In genomic region chr20:61254881-61255589, GRCh38 we compare ENCODE assay signal across 21 cellular contexts. TPM values are rescaled to one million over a fixed set of nuclear protein-coding genes. Genes with fewer than 3 reads are reported as not detected.
DNase-seq lines count a peak whose midpoint lies in the region; ATAC-seq and TF ChIP-seq lines count a peak whose summit lies in the region.
"Had no signal": no experiment of that assay in that cellular context is flagged by ENCODE, and none has a peak within 500 bp of the region (broad histone marks: within the 10 kb centered on the region; RNA-seq: fewer than 3 reads in every experiment).

No MANE protein-coding gene starts in this region.

- peak; percentile 76 for DNase-seq in ELR (ENCODE audit: low read depth)
- peak; percentile 86 for DNase-seq in M059J (ENCODE audit: low read depth)
- DNase-seq in choroid plexus epithelial cell (ENCODE audit: low read depth) = peak; percentile 42
- DNase-seq in esophagus squamous epithelium (lab: John Stamatoyannopoulos, UW) = no peak
- DNase-seq in Calu3 = no peak
- DNase-seq in GM19240 (ENCODE audit: insufficient read length, low spot score) = no peak
- DNase-seq: activated CD4-positive, alpha-beta T cell treated with anti-CD3 and anti-CD28 coated beads for 36 hours; activated CD8-positive, alpha-beta memory T cell treated with anti-CD3 and anti-CD28 coated beads, Interleukin-2, amount 50 U/mL, for 4 hours; activated naive CD4-positive, alpha-beta T cell treated with anti-CD3 and anti-CD28 coated beads, Interleukin-2, amount 50 U/mL, for 16 hours; KBM-7; NCI-H1105 treated with DMSO at 0.1 percent for 48 hours; NCI-H2171 treated with DMSO at 0.1 percent for 48 hours; NK-92 treated with Interleukin-12 subunit alpha and Interleukin-12 subunit beta, amount 100 ng/mL, for 24 hours; SHP77 treated with DMSO at 0.1 percent for 48 hours; stimulated activated CD4-positive, alpha-beta T cell treated with anti-CD3 and anti-CD28 coated beads, Interleukin-4, amount 100 ng/mL, for 4 hours; testis had no signal

- peaks cover 6% of the 10 kb centered on the region for H3K27me3 ChIP-seq in neural cell (ENCODE audit: insufficient read depth, low read depth, low read length)
- peaks cover 0 to 80% (median 11%) of the 10 kb centered on the region in 4 donors for H3K27me3 ChIP-seq in esophagus squamous epithelium
- H3K27me3 ChIP-seq: testis had no signal

- H3K9me3 ChIP-seq in neural cell (ENCODE audit: low read length) (no peaks in the 10 kb centered on the region), esophagus squamous epithelium (no peaks in the 10 kb centered on the region)
- H3K9me3 ChIP-seq: testis had no signal

- H3K9ac ChIP-seq in neural cell (ENCODE audit: low read length) = peak overlapping the region; percentile 78

- H3K36me3 ChIP-seq in neural cell (ENCODE audit: insufficient read depth, low read length) (peaks cover 6% of the 10 kb centered on the region), esophagus squamous epithelium (no peaks in the 10 kb centered on the region)

- no peak for ATAC-seq in HG02642 (IDR thresholded peaks at IDR 0.05; ENCODE audit: poor library complexity, unreplicated experiment)
- ATAC-seq: activated CD4-positive, alpha-beta T cell treated with anti-CD3 and anti-CD28 coated beads for 36 hours had no signal

- H4K20me1 ChIP-seq in neural cell (ENCODE audit: insufficient read depth) = peaks cover 3% of the 10 kb centered on the region

- no TSS peak for BruUV-seq in Calu3 (replicated peaks; lab: Mats Ljungman, UMichigan)

- no peaks in the 10 kb centered on the region for H3K4me1 Mint-ChIP-seq in Calu3 (ENCODE audit: low read depth, unreplicated experiment)
- H3K4me1 Mint-ChIP-seq: activated CD4-positive, alpha-beta T cell treated with anti-CD3 and anti-CD28 coated beads for 36 hours; CD14-positive monocyte had no signal

- H3K4me2 ChIP-seq in neural cell (ENCODE audit: low read length) = peak overlapping the region; percentile 70

- intact Hi-C loops in esophagus squamous epithelium (cut with DNase I) = no loop called here
- intact Hi-C loops in Calu3 (cut with micrococcal nuclease; ENCODE audit: unreplicated experiment) = no loop called here

- no peak for TF ChIP-seq POLR2A in esophagus squamous epithelium (IDR thresholded peaks at IDR 0.05)

- peaks cover 7% of the 10 kb centered on the region for H3K9me3 Mint-ChIP-seq in Calu3 (ENCODE audit: low read depth, unreplicated experiment)
- H3K9me3 Mint-ChIP-seq: T-helper 2 cell treated with Interferon-gamma antibody and Interleukin-4, amounts not matched to agents 5 μg/mL and 100 μg/mL, for 36 hours had no signal

- H3K4me3 Mint-ChIP-seq in Calu3 (ENCODE audit: low read depth, unreplicated experiment) = no peak overlapping the region
- H3K4me3 Mint-ChIP-seq: activated CD4-positive, alpha-beta T cell treated with anti-CD3 and anti-CD28 coated beads for 36 hours had no signal

- no peaks in the 10 kb centered on the region for H3K36me3 Mint-ChIP-seq in Calu3 (ENCODE audit: insufficient read depth, unreplicated experiment)
- H3K36me3 Mint-ChIP-seq: CD14-positive monocyte had no signal

- no peak overlapping the region for H3K27ac ChIP-seq in neural cell (ENCODE audit: low read length)
- no peak overlapping the region for H3K27ac ChIP-seq in esophagus squamous epithelium
- H3K27ac ChIP-seq: testis had no signal

- TF ChIP-seq RAD21 in neural cell (conservative IDR thresholded peaks at IDR 0.05) = no peak

- no peak for TF ChIP-seq EP300 in neural cell (conservative IDR thresholded peaks at IDR 0.05; ENCODE audit: poor library complexity, severe bottlenecking)

- no peaks in the 10 kb centered on the region for H3K9me2 ChIP-seq in neural cell (ENCODE audit: insufficient read depth, low read length)

- TF ChIP-seq CTCF in choroid plexus epithelial cell (conservative IDR thresholded peaks at IDR 0.05; ENCODE audit: low read depth, low read length) = no peak
- TF ChIP-seq CTCF in neural cell (IDR thresholded peaks at IDR 0.05; ENCODE audit: poor library complexity, severe bottlenecking) = no peak
- no peak for TF ChIP-seq CTCF in esophagus squamous epithelium (IDR thresholded peaks at IDR 0.05)
- TF ChIP-seq CTCF in Calu3 (IDR thresholded peaks at IDR 0.05; ENCODE audit: unreplicated experiment) = no peak

- no peak overlapping the region for H2AFZ ChIP-seq in neural cell (ENCODE audit: low read depth, low read length)

- H3K27me3 Mint-ChIP-seq in Calu3 (ENCODE audit: unreplicated experiment) = peaks cover 25% of the 10 kb centered on the region

- WGBS in esophagus squamous epithelium, 2 donors = 58 to 61% methylated on average over 11 of the region's 11 CpGs

- CTCF ChIA-PET in Calu3 (lab: Charles Lee) = no interaction called here

- H3K4me3 ChIP-seq in choroid plexus epithelial cell (ENCODE audit: low read depth, low read length) (no peak overlapping the region), neural cell (ENCODE audit: low read length) (peak overlapping the region; percentile 78), esophagus squamous epithelium (no peak overlapping the region)

- no peaks in the 10 kb centered on the region for H3F3A ChIP-seq in neural cell (ENCODE audit: insufficient read depth, low read length, poor library complexity, severe bottlenecking)

- H3K27ac Mint-ChIP-seq in Calu3 (ENCODE audit: unreplicated experiment) = no peak overlapping the region
- H3K27ac Mint-ChIP-seq: activated CD4-positive, alpha-beta T cell treated with anti-CD3 and anti-CD28 coated beads for 36 hours; CD14-positive monocyte; T-helper 2 cell treated with Interferon-gamma antibody and Interleukin-4, amounts not matched to agents 5 μg/mL and 100 μg/mL, for 36 hours had no signal

- peaks cover 0 to 24% (median 20%) of the 10 kb centered on the region in 3 donors for H3K4me1 ChIP-seq in esophagus squamous epithelium
- H3K4me1 ChIP-seq: testis had no signal

- H3K79me2 ChIP-seq in neural cell (replicated peaks; ENCODE audit: insufficient read depth, low read length) = peaks cover 31% of the 10 kb centered on the region

TF ChIP-seq in neural cell, 6 proteins besides CTCF, POLR2A, EP300 and RAD21:
- TF ChIP-seq REST (IDR thresholded peaks at IDR 0.05; ENCODE audit: borderline replicate concordance) (no peak), MXI1 (conservative IDR thresholded peaks at IDR 0.05; ENCODE audit: poor library complexity, severe bottlenecking) (no peak), TAF1 (IDR thresholded peaks at IDR 0.05; ENCODE audit: low read depth) (no peak), POLR2AphosphoS5 (IDR thresholded peaks at IDR 0.05) (no peak), SMC3 (conservative IDR thresholded peaks at IDR 0.05; ENCODE audit: poor library complexity) (no peak), EZH2 (IDR thresholded peaks at IDR 0.05; ENCODE audit: borderline replicate concordance, insufficient read depth, low read length, poor library complexity, severe bottlenecking) (no peak)

RNA-seq across cellular contexts. Expression of gene CDH4, which starts 3.0 kb away (rescaled TPM):
- total RNA-seq in M059J (2014; rRNA removed; shearing (Covaris generic)) = 3.5 and 7.8 TPM in 2 replicates
- polyA plus RNA-seq in neural cell = 24.6 and 32.0 TPM in 2 replicates
- polyA minus RNA-seq in neural cell = 72.0 and 80.8 TPM in 2 replicates
- total RNA-seq in esophagus squamous epithelium (under 1 TPM in 3 of 4 donors, not detected in 1; 0.13 to 0.38 (median 0.21) TPM), Calu3 (2022) (not detected in 2 replicates)
- total RNA-seq: activated CD4-positive, alpha-beta T cell treated with anti-CD3 and anti-CD28 coated beads for 36 hours; cardiac septum had no signal
- polyA plus RNA-seq: CD14-positive monocyte had no signal

Comparison
In these comparisons a context has a peak if more than half of its experiments do, and no peak if none do; other contexts are left out.
1. DNase-seq: peak in ELR (single experiment), M059J (single experiment) and choroid plexus epithelial cell (single experiment); none in esophagus squamous epithelium (single experiment), Calu3 (single experiment) and GM19240 (single experiment).